8 cellular contexts compared by ENCODE assay signal in the genomic region with DNA sequence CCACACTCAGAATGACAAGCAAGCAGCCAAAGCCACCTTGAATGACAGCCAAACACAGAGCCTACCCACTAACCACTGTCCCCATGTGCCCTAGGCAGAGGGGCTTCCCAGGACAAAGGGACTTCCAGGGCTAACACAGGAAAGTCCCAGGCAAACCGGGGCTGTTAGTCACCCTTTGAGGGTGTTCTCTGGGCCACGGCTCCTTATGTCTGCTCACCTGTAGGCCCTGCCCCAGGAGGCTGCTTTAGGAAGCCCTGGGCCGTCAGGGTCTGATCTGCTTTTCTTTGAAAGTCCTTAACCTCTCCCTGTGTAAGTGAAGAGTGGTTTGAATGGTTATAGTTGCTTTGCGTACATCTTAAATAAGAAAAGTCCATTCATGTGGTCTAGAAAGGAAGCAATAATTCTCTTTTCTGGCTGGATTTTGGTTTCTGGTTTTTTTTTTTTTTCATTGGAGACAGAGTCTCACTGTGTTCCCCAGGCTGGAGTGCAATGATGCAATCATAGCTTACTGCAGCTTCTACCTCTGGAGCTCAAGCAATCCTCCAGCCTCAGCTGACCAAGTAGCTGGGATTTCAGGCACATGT.
DNase-seq lines count a peak whose midpoint lies in the region; ATAC-seq and TF ChIP-seq lines count a peak whose summit lies in the region.

No MANE protein-coding gene starts in this region.

- no peak for TF ChIP-seq CTCF in brain (conservative IDR thresholded peaks at IDR 0.05)

- peak; percentile 55 for DNase-seq in activated naive CD4-positive, alpha-beta T cell treated with anti-CD3 and anti-CD28 coated beads for 36 hours
- no peak for DNase-seq in activated naive CD4-positive, alpha-beta T cell treated with anti-CD3 and anti-CD28 coated beads, Interleukin-2, amount 10 ng/mL, durations not matched to agents 7 days and 5 days
- DNase-seq in stimulated activated naive CD8-positive, alpha-beta T cell treated with anti-CD3 and anti-CD28 coated beads, Interleukin-15, amount 100 ng/mL, for 72 hours = peak; percentile 15 to 71
- no peak for DNase-seq in NAMALWA (ENCODE audit: low spot score)
- no peak for DNase-seq in activated CD8-positive, alpha-beta memory T cell treated with anti-CD3 and anti-CD28 coated beads, Interleukin-2, amount 10 ng/mL, durations not matched to agents 7 days and 5 days
- DNase-seq in left cardiac atrium = no peak

- H3K4me3 Mint-ChIP-seq in activated naive CD4-positive, alpha-beta T cell treated with anti-CD3 and anti-CD28 coated beads for 36 hours = no peak overlapping the region
- no peak overlapping the region for H3K4me3 Mint-ChIP-seq in activated naive CD4-positive, alpha-beta T cell treated with anti-CD3 and anti-CD28 coated beads, Interleukin-2, amount 10 ng/mL, durations not matched to agents 7 days and 5 days
- peak overlapping the region in 1 of 5 experiments; percentile 14 for H3K4me3 Mint-ChIP-seq in brain
- H3K4me3 Mint-ChIP-seq in stimulated activated naive CD8-positive, alpha-beta T cell treated with anti-CD3 and anti-CD28 coated beads, Interleukin-15, amount 100 ng/mL, for 72 hours = peak overlapping the region in 1 of 2 donors; percentile 22
- H3K4me3 Mint-ChIP-seq in activated CD8-positive, alpha-beta memory T cell treated with anti-CD3 and anti-CD28 coated beads, Interleukin-2, amount 10 ng/mL, durations not matched to agents 7 days and 5 days = no peak overlapping the region

- peaks cover 19% of the 10 kb centered on the region for H3K27me3 Mint-ChIP-seq in activated naive CD4-positive, alpha-beta T cell treated with anti-CD3 and anti-CD28 coated beads for 36 hours (ENCODE audit: low read depth)
- H3K27me3 Mint-ChIP-seq in activated naive CD4-positive, alpha-beta T cell treated with anti-CD3 and anti-CD28 coated beads, Interleukin-2, amount 10 ng/mL, durations not matched to agents 7 days and 5 days = peaks cover 10% of the 10 kb centered on the region
- H3K27me3 Mint-ChIP-seq in brain = peaks cover 7% of the 10 kb centered on the region
- peaks cover 40% of the 10 kb centered on the region for H3K27me3 Mint-ChIP-seq in stimulated activated naive CD8-positive, alpha-beta T cell treated with anti-CD3 and anti-CD28 coated beads, Interleukin-15, amount 100 ng/mL, for 72 hours
- H3K27me3 Mint-ChIP-seq in activated CD8-positive, alpha-beta memory T cell treated with anti-CD3 and anti-CD28 coated beads, Interleukin-2, amount 10 ng/mL, durations not matched to agents 7 days and 5 days = peaks cover 7% of the 10 kb centered on the region

- peak; percentile 79 for ATAC-seq in HG02973 (IDR thresholded peaks at IDR 0.05; ENCODE audit: unreplicated experiment)
- ATAC-seq in stimulated activated naive CD8-positive, alpha-beta T cell treated with anti-CD3 and anti-CD28 coated beads, Interleukin-15, amount 100 ng/mL, for 72 hours = peak; percentile 93
- no peak for ATAC-seq in activated CD8-positive, alpha-beta memory T cell treated with anti-CD3 and anti-CD28 coated beads, Interleukin-2, amount 10 ng/mL, durations not matched to agents 7 days and 5 days
- ATAC-seq in left cardiac atrium = no peak

- H3K9me3 Mint-ChIP-seq in activated naive CD4-positive, alpha-beta T cell treated with anti-CD3 and anti-CD28 coated beads for 36 hours = no peaks in the 10 kb centered on the region
- no peaks in the 10 kb centered on the region for H3K9me3 Mint-ChIP-seq in activated naive CD4-positive, alpha-beta T cell treated with anti-CD3 and anti-CD28 coated beads, Interleukin-2, amount 10 ng/mL, durations not matched to agents 7 days and 5 days
- H3K9me3 Mint-ChIP-seq in brain = peaks cover 0 to 9% (median 4%) of the 10 kb centered on the region in 5 experiments
- no peaks in the 10 kb centered on the region for H3K9me3 Mint-ChIP-seq in stimulated activated naive CD8-positive, alpha-beta T cell treated with anti-CD3 and anti-CD28 coated beads, Interleukin-15, amount 100 ng/mL, for 72 hours
- no peaks in the 10 kb centered on the region for H3K9me3 Mint-ChIP-seq in activated CD8-positive, alpha-beta memory T cell treated with anti-CD3 and anti-CD28 coated beads, Interleukin-2, amount 10 ng/mL, durations not matched to agents 7 days and 5 days (ENCODE audit: low read depth)

- CTCF ChIA-PET in activated naive CD4-positive, alpha-beta T cell treated with anti-CD3 and anti-CD28 coated beads for 36 hours (lab: Charles Lee) = no interaction called here
- CTCF ChIA-PET in activated naive CD4-positive, alpha-beta T cell treated with anti-CD3 and anti-CD28 coated beads, Interleukin-2, amount 10 ng/mL, durations not matched to agents 7 days and 5 days (lab: Charles Lee) = no interaction called here
- CTCF ChIA-PET in activated CD8-positive, alpha-beta memory T cell treated with anti-CD3 and anti-CD28 coated beads, Interleukin-2, amount 10 ng/mL, durations not matched to agents 7 days and 5 days (lab: Charles Lee) = no interaction called here

- peaks cover 3% of the 10 kb centered on the region for H3K4me1 Mint-ChIP-seq in activated naive CD4-positive, alpha-beta T cell treated with anti-CD3 and anti-CD28 coated beads for 36 hours (ENCODE audit: low read depth)
- H3K4me1 Mint-ChIP-seq in activated naive CD4-positive, alpha-beta T cell treated with anti-CD3 and anti-CD28 coated beads, Interleukin-2, amount 10 ng/mL, durations not matched to agents 7 days and 5 days = no peaks in the 10 kb centered on the region
- H3K4me1 Mint-ChIP-seq in brain = peaks cover 21% of the 10 kb centered on the region
- H3K4me1 Mint-ChIP-seq in stimulated activated naive CD8-positive, alpha-beta T cell treated with anti-CD3 and anti-CD28 coated beads, Interleukin-15, amount 100 ng/mL, for 72 hours = peaks cover 20% of the 10 kb centered on the region
- no peaks in the 10 kb centered on the region for H3K4me1 Mint-ChIP-seq in activated CD8-positive, alpha-beta memory T cell treated with anti-CD3 and anti-CD28 coated beads, Interleukin-2, amount 10 ng/mL, durations not matched to agents 7 days and 5 days

- intact Hi-C loops in activated naive CD4-positive, alpha-beta T cell treated with anti-CD3 and anti-CD28 coated beads for 36 hours (cut with micrococcal nuclease) = loop anchor here (10.0 kb wide), 1 partner anchor 161 kb away; a partner anchor contains a TSS
- intact Hi-C loops in left cardiac atrium (cut with DNase I) = no loop called here

- no peak overlapping the region for H3K27ac Mint-ChIP-seq in activated naive CD4-positive, alpha-beta T cell treated with anti-CD3 and anti-CD28 coated beads for 36 hours
- no peak overlapping the region for H3K27ac Mint-ChIP-seq in activated naive CD4-positive, alpha-beta T cell treated with anti-CD3 and anti-CD28 coated beads, Interleukin-2, amount 10 ng/mL, durations not matched to agents 7 days and 5 days
- peak overlapping the region in 4 of 5 experiments; percentile 22 to 69 (median 34) for H3K27ac Mint-ChIP-seq in brain
- no peak overlapping the region for H3K27ac Mint-ChIP-seq in stimulated activated naive CD8-positive, alpha-beta T cell treated with anti-CD3 and anti-CD28 coated beads, Interleukin-15, amount 100 ng/mL, for 72 hours
- no peak overlapping the region for H3K27ac Mint-ChIP-seq in activated CD8-positive, alpha-beta memory T cell treated with anti-CD3 and anti-CD28 coated beads, Interleukin-2, amount 10 ng/mL, durations not matched to agents 7 days and 5 days

- no peaks in the 10 kb centered on the region for H3K36me3 Mint-ChIP-seq in activated naive CD4-positive, alpha-beta T cell treated with anti-CD3 and anti-CD28 coated beads for 36 hours (ENCODE audit: low read depth)
- H3K36me3 Mint-ChIP-seq in activated naive CD4-positive, alpha-beta T cell treated with anti-CD3 and anti-CD28 coated beads, Interleukin-2, amount 10 ng/mL, durations not matched to agents 7 days and 5 days = no peaks in the 10 kb centered on the region
- no peaks in the 10 kb centered on the region for H3K36me3 Mint-ChIP-seq in brain
- H3K36me3 Mint-ChIP-seq in activated CD8-positive, alpha-beta memory T cell treated with anti-CD3 and anti-CD28 coated beads, Interleukin-2, amount 10 ng/mL, durations not matched to agents 7 days and 5 days = no peaks in the 10 kb centered on the region

Comparison
In these comparisons a context has a peak if more than half of its experiments do, and no peak if none do; other contexts are left out.
1. DNase-seq: peak in activated naive CD4-positive, alpha-beta T cell treated with anti-CD3 and anti-CD28 coated beads for 36 hours (single experiment) and stimulated activated naive CD8-positive, alpha-beta T cell treated with anti-CD3 and anti-CD28 coated beads, Interleukin-15, amount 100 ng/mL, for 72 hours (2 of 2); none in activated naive CD4-positive, alpha-beta T cell treated with anti-CD3 and anti-CD28 coated beads, Interleukin-2, amount 10 ng/mL, durations not matched to agents 7 days and 5 days (single experiment), NAMALWA (single experiment), activated CD8-positive, alpha-beta memory T cell treated with anti-CD3 and anti-CD28 coated beads, Interleukin-2, amount 10 ng/mL, durations not matched to agents 7 days and 5 days (single experiment) and left cardiac atrium (single experiment).
2. H3K27ac Mint-ChIP-seq: peak in brain (4 of 5); none in activated naive CD4-positive, alpha-beta T cell treated with anti-CD3 and anti-CD28 coated beads for 36 hours (single experiment), activated naive CD4-positive, alpha-beta T cell treated with anti-CD3 and anti-CD28 coated beads, Interleukin-2, amount 10 ng/mL, durations not matched to agents 7 days and 5 days (single experiment), stimulated activated naive CD8-positive, alpha-beta T cell treated with anti-CD3 and anti-CD28 coated beads, Interleukin-15, amount 100 ng/mL, for 72 hours (0 of 2) and activated CD8-positive, alpha-beta memory T cell treated with anti-CD3 and anti-CD28 coated beads, Interleukin-2, amount 10 ng/mL, durations not matched to agents 7 days and 5 days (single experiment).
3. ATAC-seq: peak in HG02973 (single experiment) and stimulated activated naive CD8-positive, alpha-beta T cell treated with anti-CD3 and anti-CD28 coated beads, Interleukin-15, amount 100 ng/mL, for 72 hours (single experiment); none in activated CD8-positive, alpha-beta memory T cell treated with anti-CD3 and anti-CD28 coated beads, Interleukin-2, amount 10 ng/mL, durations not matched to agents 7 days and 5 days (single experiment) and left cardiac atrium (0 of 2).